25 cellular contexts compared by ENCODE assay signal in genomic region chr14:95946867-95947266, GRCh38.
"Had no signal": no experiment of that assay in that cellular context is flagged by ENCODE, and none has a peak within 500 bp of the region (broad histone marks: within the 10 kb centered on the region; RNA-seq: fewer than 3 reads in every experiment).

No MANE protein-coding gene starts in this region.

- DNase-seq: activated B cell treated with CpG ODN at 0.5 μM for 24 hours; activated CD4-positive, alpha-beta T cell treated with anti-CD3 and anti-CD28 coated beads for 36 hours; activated CD4-positive, alpha-beta T cell treated with anti-CD3 and anti-CD28 coated beads, Interleukin-2, amount 50 U/mL, for 48 hours; activated CD8-positive, alpha-beta memory T cell treated with anti-CD3 and anti-CD28 coated beads, Interleukin-2, amount 50 U/mL, for 48 hours; activated naive CD4-positive, alpha-beta T cell treated with Interleukin-2 at 50 U/mL for 16 hours; activated naive CD8-positive, alpha-beta T cell treated with anti-CD3 and anti-CD28 coated beads for 36 hours; activated T-cell treated with anti-CD3 and anti-CD28 coated beads, Interleukin-2, amount 50 U/mL, for 4 hours; cerebellar nuclear complex; erythroblast; foreskin fibroblast; left ventricle myocardium superior; mammary epithelial cell; occipital lobe; small intestine; stomach; T1000; transverse colon had no signal

- H3K4me3 Mint-ChIP-seq: activated B cell treated with CpG ODN at 0.5 μM for 24 hours; activated CD4-positive, alpha-beta T cell treated with anti-CD3 and anti-CD28 coated beads for 36 hours; activated naive CD8-positive, alpha-beta T cell treated with anti-CD3 and anti-CD28 coated beads for 36 hours; activated T-cell treated with anti-CD3 and anti-CD28 coated beads, Interleukin-2, amount 50 U/mL, for 4 hours; nephron; stimulated activated memory B cell treated with anti-CD40 and anti-IgM and Interleukin-4, amounts not matched to agents 10 μg/mL and 1 μg/mL and 100 μg/mL, for 72 hours; T-helper 1 cell treated with Interleukin-12 subunit alpha and Interleukin-12 subunit beta and Interleukin-4 antibody, amounts not matched to agents 30 μg/mL and 1 μg/mL, for 36 hours had no signal

- H3K9me3 ChIP-seq: suprapubic skin, vagina had no signal

- H3K4me3 ChIP-seq: coronary artery, stomach, suprapubic skin, transverse colon, vagina had no signal

- H3K27ac ChIP-seq: coronary artery, stomach, suprapubic skin, transverse colon, vagina had no signal

- H3K4me1 Mint-ChIP-seq: activated B cell treated with CpG ODN at 0.5 μM for 24 hours; activated CD4-positive, alpha-beta T cell treated with anti-CD3 and anti-CD28 coated beads for 36 hours; activated naive CD8-positive, alpha-beta T cell treated with anti-CD3 and anti-CD28 coated beads for 36 hours; nephron; stimulated activated memory B cell treated with anti-CD40 and anti-IgM and Interleukin-4, amounts not matched to agents 10 μg/mL and 1 μg/mL and 100 μg/mL, for 72 hours had no signal

- H3K36me3 Mint-ChIP-seq: activated naive CD8-positive, alpha-beta T cell treated with anti-CD3 and anti-CD28 coated beads for 36 hours; stimulated activated memory B cell treated with anti-CD40 and anti-IgM and Interleukin-4, amounts not matched to agents 10 μg/mL and 1 μg/mL and 100 μg/mL, for 72 hours had no signal

- H3K27ac Mint-ChIP-seq: activated B cell treated with CpG ODN at 0.5 μM for 24 hours; activated CD4-positive, alpha-beta T cell treated with anti-CD3 and anti-CD28 coated beads for 36 hours; activated naive CD8-positive, alpha-beta T cell treated with anti-CD3 and anti-CD28 coated beads for 36 hours; activated T-helper 2 cell treated with anti-CD3 and anti-CD28 coated beads, Interferon-gamma antibody, Interleukin-2, Interleukin-4, amounts not matched to agents 10 μg/mL and 5 μg/mL and 100 μg/mL, durations not matched to agents 14 hours and 24 hours and 36 hours; nephron; stimulated activated memory B cell treated with anti-CD40 and anti-IgM and Interleukin-4, amounts not matched to agents 10 μg/mL and 1 μg/mL and 100 μg/mL, for 72 hours; T-helper 1 cell treated with Interleukin-12 subunit alpha and Interleukin-12 subunit beta and Interleukin-4 antibody, amounts not matched to agents 30 μg/mL and 1 μg/mL, for 36 hours had no signal

- H3K27me3 ChIP-seq: transverse colon, vagina had no signal

- H3K36me3 ChIP-seq: stomach, suprapubic skin, transverse colon, vagina had no signal

- ATAC-seq: activated CD4-positive, alpha-beta T cell treated with anti-CD3 and anti-CD28 coated beads for 36 hours; activated T-cell treated with anti-CD3 and anti-CD28 coated beads, Interleukin-2, amount 50 U/mL, for 4 hours; left ventricle myocardium superior; sciatic nerve; stimulated activated memory B cell treated with anti-CD40 and anti-IgM and Interleukin-4, amounts not matched to agents 10 μg/mL and 1 μg/mL and 100 μg/mL, for 72 hours had no signal

- H3K9me3 Mint-ChIP-seq: activated T-helper 2 cell treated with anti-CD3 and anti-CD28 coated beads, Interferon-gamma antibody, Interleukin-2, Interleukin-4, amounts not matched to agents 10 μg/mL and 5 μg/mL and 100 μg/mL, durations not matched to agents 14 hours and 24 hours and 36 hours had no signal

- H3K4me1 ChIP-seq: stomach, suprapubic skin, transverse colon, vagina had no signal
